ENCODE assay signal across 11 cellular contexts in genomic region chr5:157290156-157290980, GRCh38. TPM values are rescaled to one million over a fixed set of nuclear protein-coding genes. Genes with fewer than 3 reads are reported as not detected.
A peak's percentile ranks its signal among the peaks of the same experiment; 100 is the strongest.
DNase-seq lines count a peak whose midpoint lies in the region; ATAC-seq and TF ChIP-seq lines count a peak whose summit lies in the region.
"Had no signal": no experiment of that assay in that cellular context is flagged by ENCODE, and none has a peak within 500 bp of the region (broad histone marks: within the 10 kb centered on the region; RNA-seq: fewer than 3 reads in every experiment).

No MANE protein-coding gene starts in this region.

- in situ Hi-C loops in brain microvascular endothelial cell (cut with HindIII; ENCODE audit: low pct_ligation_motif_present, low sequenced_read_pairs), result no loop called here

- peaks cover 0 to 58% of the 10 kb centered on the region in 2 donors for H3K4me1 ChIP-seq in naive thymus-derived CD4-positive, alpha-beta T cell (ENCODE audit: control insufficient read depth in 2 of 2, insufficient read depth in 2 of 2, low read length in 2 of 2)
- no peaks in the 10 kb centered on the region for H3K4me1 ChIP-seq in prostate gland (replicated peaks)

- DNase-seq in EH (ENCODE audit: low read depth) (peak; percentile 87), HS-5 (ENCODE audit: low read depth) (peak; percentile 31), brain microvascular endothelial cell (peak; percentile 65), NCI-H1105 (lab: John Stamatoyannopoulos, UW) (no peak), prostate gland (ENCODE audit: low spot score) (no peak)
- DNase-seq in naive thymus-derived CD4-positive, alpha-beta T cell, result no peak
- DNase-seq: NCI-H1048 had no signal

- TF ChIP-seq POLR2A in prostate gland (IDR thresholded peaks at IDR 0.05), result no peak

- H3K27me3 Mint-ChIP-seq in naive thymus-derived CD4-positive, alpha-beta T cell, result no peaks in the 10 kb centered on the region
- H3K27me3 Mint-ChIP-seq: brain had no signal

- H3K36me3 Mint-ChIP-seq in naive thymus-derived CD4-positive, alpha-beta T cell, result peaks cover 5 to 67% (median 55%) of the 10 kb centered on the region in 5 donors

- intact Hi-C loops in naive thymus-derived CD4-positive, alpha-beta T cell (cut with micrococcal nuclease), result loop anchor here in 1 of 2 donors (1.0 kb wide), 1 partner anchor 37 kb away; no protein-coding TSS in a partner anchor
- intact Hi-C loops in prostate gland (cut with DNase I), result no loop called here

- peak overlapping the region; percentile 69 to 95 (median 89) for H3K27ac Mint-ChIP-seq in naive thymus-derived CD4-positive, alpha-beta T cell

- H3K4me3 Mint-ChIP-seq in naive thymus-derived CD4-positive, alpha-beta T cell, result peak overlapping the region in 4 of 10 donors; percentile 49 to 67 (median 60)
- H3K4me3 Mint-ChIP-seq: brain had no signal

- peaks cover 36 to 90% (median 67%) of the 10 kb centered on the region in 7 donors for H3K4me1 Mint-ChIP-seq in naive thymus-derived CD4-positive, alpha-beta T cell

- H3K36me3 ChIP-seq in brain microvascular endothelial cell (replicated peaks) (no peaks in the 10 kb centered on the region), prostate gland (no peaks in the 10 kb centered on the region)
- H3K36me3 ChIP-seq in naive thymus-derived CD4-positive, alpha-beta T cell (ENCODE audit: control insufficient read depth in 2 of 3, insufficient read depth in 3 of 3, low read length in 3 of 3), result peaks cover 34 to 81% (median 58%) of the 10 kb centered on the region in 3 experiments
- H3K36me3 ChIP-seq: thyroid gland had no signal

- H3K4me3 ChIP-seq in brain microvascular endothelial cell (ENCODE audit: low read depth, low read length) (no peak overlapping the region), prostate gland (no peak overlapping the region)
- no peak overlapping the region for H3K4me3 ChIP-seq in naive thymus-derived CD4-positive, alpha-beta T cell (ENCODE audit: low read length)
- H3K4me3 ChIP-seq: thyroid gland had no signal

- no peak for ATAC-seq in naive thymus-derived CD4-positive, alpha-beta T cell
- ATAC-seq in GM19035 (IDR thresholded peaks at IDR 0.05; ENCODE audit: unreplicated experiment) (no peak), HG02678 (IDR thresholded peaks at IDR 0.05; ENCODE audit: unreplicated experiment) (no peak)

- no peaks in the 10 kb centered on the region for H3K9me3 Mint-ChIP-seq in naive thymus-derived CD4-positive, alpha-beta T cell
- H3K9me3 Mint-ChIP-seq: brain had no signal

- 83% methylated on average over 6 of the region's 6 CpGs for WGBS in prostate gland

- H3K27ac ChIP-seq in brain microvascular endothelial cell, result no peak overlapping the region
- peak overlapping the region; percentile 61 for H3K27ac ChIP-seq in naive thymus-derived CD4-positive, alpha-beta T cell (ENCODE audit: low read depth, low read length)
- H3K27ac ChIP-seq in prostate gland, result no peak overlapping the region
- H3K27ac ChIP-seq: thyroid gland had no signal

- CTCF ChIA-PET in naive thymus-derived CD4-positive, alpha-beta T cell (lab: Charles Lee), result interaction anchor here (2.1 to 4.7 kb wide), 3 partner anchors 13 to 37 kb away, joined by 4 to 22 read pairs (median 10); no protein-coding TSS in a partner anchor

- H3K9me3 ChIP-seq in naive thymus-derived CD4-positive, alpha-beta T cell (ENCODE audit: control insufficient read depth in 2 of 3, low read length in 3 of 3), result no peaks in the 10 kb centered on the region
- no peaks in the 10 kb centered on the region for H3K9me3 ChIP-seq in prostate gland
- H3K9me3 ChIP-seq: thyroid gland had no signal

- TF ChIP-seq CTCF in brain microvascular endothelial cell (IDR thresholded peaks at IDR 0.05; ENCODE audit: low read depth, low read length, missing control alignments) (no peak), prostate gland (IDR thresholded peaks at IDR 0.05) (no peak)

- H3K27me3 ChIP-seq in brain microvascular endothelial cell (replicated peaks) (no peaks in the 10 kb centered on the region), prostate gland (replicated peaks; ENCODE audit: insufficient read depth) (no peaks in the 10 kb centered on the region)
- H3K27me3 ChIP-seq in naive thymus-derived CD4-positive, alpha-beta T cell (ENCODE audit: control insufficient read depth in 2 of 2, insufficient read depth in 2 of 2, low read length in 2 of 2), result no peaks in the 10 kb centered on the region
- H3K27me3 ChIP-seq: thyroid gland had no signal

- POLR2A ChIA-PET in naive thymus-derived CD4-positive, alpha-beta T cell (lab: Charles Lee), result interaction anchor here (0.5 to 6.2 kb wide), 5 partner anchors 12 to 81 kb away, joined by 3 to 53 read pairs (median 7); partner anchors contain the start of gene CYFIP2

RNA-seq across cellular contexts. Expression of gene CYFIP2, which starts 24.4 kb away (rescaled TPM):
- 100 to 1,000 TPM; 386 to 449 (median 401) TPM for total RNA-seq in naive thymus-derived CD4-positive, alpha-beta T cell
- polyA plus RNA-seq in naive thymus-derived CD4-positive, alpha-beta T cell, result 100 to 1,000 TPM; 522 to 755 TPM
- 10 to 100 TPM; 17.8 to 25.2 TPM for total RNA-seq in prostate gland

Comparison
In these comparisons a context has a peak if more than half of its experiments do, and no peak if none do; other contexts are left out.
1. DNase-seq: peak in EH (single experiment), HS-5 (single experiment) and brain microvascular endothelial cell (single experiment); none in naive thymus-derived CD4-positive, alpha-beta T cell (0 of 9), NCI-H1105 (single experiment) and prostate gland (single experiment).
2. RNA of gene CYFIP2, which starts 24.4 kb away (total RNA-seq): 386 to 449 TPM in naive thymus-derived CD4-positive, alpha-beta T cell; 17.8 to 25.2 TPM in prostate gland; every median in the first group is over 10 times any median in the second.